ENCODE assay signal across 8 cellular contexts in the genomic region with DNA sequence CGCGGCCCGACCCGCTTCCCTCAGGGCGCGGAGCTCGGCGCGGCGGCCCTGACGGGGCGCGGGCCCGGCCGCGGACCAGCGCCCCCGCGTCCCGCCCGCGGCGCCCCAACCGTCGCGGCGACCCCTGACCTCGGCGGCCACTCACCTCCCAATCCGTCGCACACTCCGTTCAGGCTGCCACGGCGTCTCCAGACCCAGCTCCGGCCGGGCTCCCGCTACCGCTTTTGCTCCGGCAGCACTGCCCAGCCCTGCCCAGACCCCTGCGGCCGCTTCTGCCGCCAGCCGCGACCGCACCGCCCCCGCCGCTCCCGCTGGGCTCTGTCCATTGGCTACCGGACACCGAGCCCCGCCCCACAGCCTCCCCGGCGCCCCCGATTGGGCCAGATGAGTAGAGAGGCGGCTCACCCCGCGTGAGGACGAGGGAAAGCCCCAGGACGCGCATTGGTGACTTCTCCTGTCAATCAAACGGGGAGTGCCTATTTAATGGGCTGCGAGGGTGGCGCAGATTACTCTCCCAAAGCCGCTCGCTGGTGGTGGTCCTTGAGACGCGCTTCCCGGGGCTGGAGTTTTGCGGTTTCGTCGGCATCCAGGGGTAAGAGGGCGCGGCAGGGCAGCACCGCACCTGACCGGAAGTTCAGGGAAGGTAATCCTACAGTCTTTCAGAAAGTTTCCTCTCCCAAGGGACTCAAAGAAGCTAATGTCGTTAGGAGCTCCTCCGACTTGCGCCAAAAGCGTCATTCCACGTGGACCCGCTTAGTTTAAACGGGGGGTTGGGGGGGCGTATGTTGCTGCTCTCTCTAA. TPM values are rescaled to one million over a fixed set of nuclear protein-coding genes. Genes with fewer than 3 reads are reported as not detected.
DNase-seq lines count a peak whose midpoint lies in the region; ATAC-seq, FAIRE-seq and TF ChIP-seq lines count a peak whose summit lies in the region.

A gene with protein sequence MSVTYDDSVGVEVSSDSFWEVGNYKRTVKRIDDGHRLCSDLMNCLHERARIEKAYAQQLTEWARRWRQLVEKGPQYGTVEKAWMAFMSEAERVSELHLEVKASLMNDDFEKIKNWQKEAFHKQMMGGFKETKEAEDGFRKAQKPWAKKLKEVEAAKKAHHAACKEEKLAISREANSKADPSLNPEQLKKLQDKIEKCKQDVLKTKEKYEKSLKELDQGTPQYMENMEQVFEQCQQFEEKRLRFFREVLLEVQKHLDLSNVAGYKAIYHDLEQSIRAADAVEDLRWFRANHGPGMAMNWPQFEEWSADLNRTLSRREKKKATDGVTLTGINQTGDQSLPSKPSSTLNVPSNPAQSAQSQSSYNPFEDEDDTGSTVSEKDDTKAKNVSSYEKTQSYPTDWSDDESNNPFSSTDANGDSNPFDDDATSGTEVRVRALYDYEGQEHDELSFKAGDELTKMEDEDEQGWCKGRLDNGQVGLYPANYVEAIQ (minus strand): TSS at position 274 of the 801 bp plus-strand sequence. CDS start 103,069 bp downstream, outside the sequence.

- DNase-seq in GM12891 (ENCODE audit: insufficient read length, low spot score): peak; percentile 99
- peak; percentile 85 for DNase-seq in NCI-H1417 treated with DMSO at 0.1 percent for 48 hours (lab: John Stamatoyannopoulos, UW)
- peak; percentile 82 to 92 for DNase-seq in SW 1271 (lab: John Stamatoyannopoulos, UW)
- DNase-seq in activated naive CD8-positive, alpha-beta T cell treated with anti-CD3 and anti-CD28 coated beads, Interleukin-2, amount 50 U/mL, for 16 hours (ENCODE audit: low read depth, low spot score): peak; percentile 99
- peak; percentile 100 for DNase-seq in Right ventricle myocardium superior
- peak; percentile 99 to 100 for DNase-seq in tibial artery

- no peaks in the 10 kb centered on the region for H3K36me3 ChIP-seq in parathyroid adenoma (ENCODE audit: control insufficient read depth, insufficient read depth, low read length)
- H3K36me3 ChIP-seq in tibial artery: no peaks in the 10 kb centered on the region

- ATAC-seq in HG02798 (IDR thresholded peaks at IDR 0.05; ENCODE audit: poor library complexity, unreplicated experiment): peak; percentile 95
- peak; percentile 99 for ATAC-seq in Right ventricle myocardium superior (ENCODE audit: poor library complexity)

- TF ChIP-seq CTCF in parathyroid adenoma (IDR thresholded peaks at IDR 0.05) (no peak), tibial artery (IDR thresholded peaks at IDR 0.05) (no peak)

- peak; percentile 93 for FAIRE-seq in GM12891 (lab: Jason Lieb, UNC)

- no peaks in the 10 kb centered on the region for H3K9me3 ChIP-seq in parathyroid adenoma (ENCODE audit: control insufficient read depth, low read length)
- H3K9me3 ChIP-seq in tibial artery: no peaks in the 10 kb centered on the region

- peaks cover 10% of the 10 kb centered on the region for H3K4me1 ChIP-seq in parathyroid adenoma
- H3K4me1 ChIP-seq in tibial artery: peaks cover 0 to 37% (median 15%) of the 10 kb centered on the region in 4 donors

- no peak within 1 kb of the TSS for H3K9ac ChIP-seq in parathyroid adenoma

- peak within 1 kb of the TSS; percentile 100 for H3K4me2 ChIP-seq in parathyroid adenoma (ENCODE audit: low read length)

- H2AFZ ChIP-seq in parathyroid adenoma: peak within 1 kb of the TSS; percentile 86

- TF ChIP-seq POLR2A in GM12891 (IDR thresholded peaks at IDR 0.05; ENCODE audit: low read depth, low read length): peak; percentile 99

- H3K27ac ChIP-seq in parathyroid adenoma (peak within 1 kb of the TSS; percentile 29), tibial artery (peak within 1 kb of the TSS; percentile 77 to 79)

- H3K4me3 ChIP-seq in parathyroid adenoma (ENCODE audit: low read depth, low read length) (peak within 1 kb of the TSS; percentile 76), tibial artery (peak within 1 kb of the TSS; percentile 87 to 100)

- intact Hi-C loops in Right ventricle myocardium superior (cut with DNase I) (no loop called here), tibial artery (cut with DNase I; ENCODE audit: low total_unique reads) (loop anchor here (10.0 kb wide), 2 partner anchors 110 to 150 kb away; no protein-coding TSS in a partner anchor)

- peaks cover 5% of the 10 kb centered on the region for H3K79me2 ChIP-seq in parathyroid adenoma

- H3K27me3 ChIP-seq in parathyroid adenoma (ENCODE audit: control insufficient read depth, insufficient read depth, low read length): no peaks in the 10 kb centered on the region
- H3K27me3 ChIP-seq in tibial artery: no peaks in the 10 kb centered on the region

TF ChIP-seq in GM12891, 5 proteins besides CTCF, POLR2A, EP300 and RAD21:
- TF ChIP-seq TAF1 (IDR thresholded peaks at IDR 0.05; ENCODE audit: low read depth, low read length): peak; percentile 98
- TF ChIP-seq POU2F2 (IDR thresholded peaks at IDR 0.05; ENCODE audit: low read depth, low read length): peak; percentile 75
- TF ChIP-seq POLR2AphosphoS5 (IDR thresholded peaks at IDR 0.05; ENCODE audit: low read depth, low read length): peak; percentile 99
- no peak for TF ChIP-seq SPI1 (IDR thresholded peaks at IDR 0.05; ENCODE audit: low read depth, low read length)
- no peak for TF ChIP-seq PAX5 (IDR thresholded peaks at IDR 0.05; ENCODE audit: insufficient read depth, low read length, severe bottlenecking)

RNA-seq across cellular contexts. Expression of the gene that starts here (rescaled TPM):
- polyA plus RNA-seq in GM12891 (2012; ENCODE audit: low read depth, missing spikeins): 58.1 TPM
- total RNA-seq in Right ventricle myocardium superior: 60.2 TPM

Comparison
In these comparisons a context has a peak if more than half of its experiments do, and no peak if none do; other contexts are left out.
1. Peak in every context shown above with its lines: DNase-seq, ATAC-seq, H3K4me3 ChIP-seq and H3K27ac ChIP-seq.